8 cellular contexts compared by ENCODE assay signal in the genomic region with DNA sequence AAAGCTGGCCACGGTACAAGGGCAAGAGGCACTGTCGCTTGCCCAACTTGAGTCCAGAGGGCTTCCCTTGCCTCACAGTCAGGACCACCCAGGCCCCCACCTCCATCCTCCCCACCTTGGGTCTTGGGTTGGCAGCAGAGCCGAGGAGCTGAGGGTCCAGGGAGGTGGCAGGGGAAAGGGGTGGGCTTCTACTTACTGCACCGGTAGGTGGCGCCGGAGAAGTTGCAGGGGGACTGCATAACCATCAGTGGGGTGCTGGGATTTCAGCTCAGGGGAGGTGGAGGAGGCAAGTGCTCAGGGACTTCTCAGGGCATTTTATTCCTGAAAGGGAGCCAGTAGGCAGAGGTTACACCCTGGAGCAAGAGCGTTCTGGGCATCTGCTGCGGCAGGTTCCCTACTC. TPM values are rescaled to one million over a fixed set of nuclear protein-coding genes. Genes with fewer than 3 reads are reported as not detected.
DNase-seq lines count a peak whose midpoint lies in the region; ATAC-seq, FAIRE-seq and TF ChIP-seq lines count a peak whose summit lies in the region.

No MANE protein-coding gene starts in this region.

- intact Hi-C loops in GM12878 (cut with micrococcal nuclease; ENCODE audit: unreplicated experiment) (loop anchor here (5.0 kb wide), 1 partner anchor 160 kb away; no protein-coding TSS in a partner anchor), left lung (cut with DNase I) (no loop called here)

- POLR2A ChIA-PET in GM12878 (lab: Charles Lee), result no interaction called here

- FAIRE-seq in GM12878 (lab: Jason Lieb, UNC), result no peak

- TF ChIP-seq RAD21 in GM12878 (IDR thresholded peaks at IDR 0.05; ENCODE audit: insufficient read depth, low read depth, low read length), result peak; percentile 54

- H3K27ac ChIP-seq in OCI-LY1 (ENCODE audit: low read depth, low read length, poor library complexity, severe bottlenecking) (no peak overlapping the region), GM12878 (ENCODE audit: control insufficient read depth, insufficient read depth) (no peak overlapping the region), left lung (no peak overlapping the region), tibial nerve (no peak overlapping the region)

- no peak for TF ChIP-seq POLR2A in GM12878 (IDR thresholded peaks at IDR 0.05; ENCODE audit: low read depth, low read length)
- no peak for TF ChIP-seq POLR2A in tibial nerve (IDR thresholded peaks at IDR 0.05)

- no peaks in the 10 kb centered on the region; the same call in 1 of the 2 replicates for H3K27me3 ChIP-seq in OCI-LY1 (ENCODE audit: insufficient read depth, low read length)
- H3K27me3 ChIP-seq in GM12878 (replicated peaks in 1 of 2; ENCODE audit: control insufficient read depth in 2 of 2, insufficient read depth in 2 of 2, low read length in 1 of 2), result no peaks in the 10 kb centered on the region
- H3K27me3 ChIP-seq in left lung, result no peaks in the 10 kb centered on the region
- H3K27me3 ChIP-seq in tibial nerve, result no peaks in the 10 kb centered on the region

- BruUV-seq in GM12878 (replicated peaks; lab: Mats Ljungman, UMichigan), result no TSS peak

- no peak overlapping the region for H3K9ac ChIP-seq in OCI-LY1 (ENCODE audit: low read length)
- no peak overlapping the region for H3K9ac ChIP-seq in GM12878 (ENCODE audit: control insufficient read depth, insufficient read depth, low read length)

- TF ChIP-seq EP300 in GM12878 (IDR thresholded peaks at IDR 0.05; ENCODE audit: borderline replicate concordance in 1 of 2, control insufficient read depth in 1 of 2, low read depth in 2 of 2, low read length in 2 of 2) (no peak), tibial nerve (IDR thresholded peaks at IDR 0.05) (no peak)

- no peak overlapping the region for H3K4me2 ChIP-seq in OCI-LY1 (ENCODE audit: low read length)
- H3K4me2 ChIP-seq in GM12878 (ENCODE audit: control insufficient read depth, insufficient read depth), result no peak overlapping the region

- CTCF ChIA-PET in GM12878 (lab: Yijun Ruan, JAX), result interaction anchor here (0.8 to 6.8 kb wide), 14 partner anchors 9 to 475 kb away, joined by 3 to 53 read pairs (median 4); partner anchors contain the start of gene TRIM62

- H3K79me2 ChIP-seq in OCI-LY1 (ENCODE audit: insufficient read depth, low read length) (no peaks in the 10 kb centered on the region), GM12878 (ENCODE audit: control insufficient read depth, insufficient read depth, low read length) (no peaks in the 10 kb centered on the region)

- H3K9me2 ChIP-seq in OCI-LY1 (ENCODE audit: low read depth, low read length), result no peaks in the 10 kb centered on the region

- H3K4me3 ChIP-seq in GM12864 (ENCODE audit: low read depth, low read length), result no peak overlapping the region
- no peak overlapping the region for H3K4me3 ChIP-seq in OCI-LY1 (ENCODE audit: low read depth, low read length, poor library complexity, severe bottlenecking)
- no peak overlapping the region for H3K4me3 ChIP-seq in GM12878
- H3K4me3 ChIP-seq in left lung, result no peak overlapping the region
- no peak overlapping the region for H3K4me3 ChIP-seq in tibial nerve

- SMC1A ChIA-PET in GM12878 (lab: Charles Lee; ENCODE audit: uncharacterized antibody, unreplicated experiment), result interaction anchor here (1.0 to 1.8 kb wide), 2 partner anchors 229 to 334 kb away, joined by 5 to 6 read pairs; no protein-coding TSS in a partner anchor

- in situ Hi-C loops in GM12878 (cut with MboI), result no loop called here

- 50% methylated on average over 8 of the region's 8 CpGs for WGBS in GM12878 (ENCODE audit: insufficient coverage, insufficient replicate concordance, low lambda C conversion rate, missing lambda C conversion rate)
- WGBS in tibial nerve, 2 donors, result 30 to 34% methylated on average over 8 of the region's 8 CpGs

- no peaks in the 10 kb centered on the region for H3F3A ChIP-seq in OCI-LY1 (ENCODE audit: insufficient read depth, low read length)

- H2AFZ ChIP-seq in OCI-LY1 (ENCODE audit: low read length), result no peak overlapping the region
- H2AFZ ChIP-seq in GM12878 (ENCODE audit: control insufficient read depth, low read depth, low read length), result no peak overlapping the region

- RAD21 ChIA-PET in GM12878 (lab: Charles Lee; ENCODE audit: unreplicated experiment), result interaction anchor here (0.7 to 1.4 kb wide), 2 partner anchors 11 to 157 kb away, joined by 3 to 5 read pairs; no protein-coding TSS in a partner anchor

- H4K20me1 ChIP-seq in OCI-LY1 (ENCODE audit: insufficient read depth, low read length) (no peaks in the 10 kb centered on the region), GM12878 (ENCODE audit: control insufficient read depth, insufficient read depth) (no peaks in the 10 kb centered on the region)

- peak; percentile 77 for TF ChIP-seq CTCF in GM12864 (IDR thresholded peaks at IDR 0.05; ENCODE audit: low read depth, low read length, missing control alignments)
- peak; percentile 80 for TF ChIP-seq CTCF in OCI-LY1 (IDR thresholded peaks at IDR 0.05; ENCODE audit: low read length)
- TF ChIP-seq CTCF in GM12878 (IDR thresholded peaks at IDR 0.05 in 2 of 3, conservative IDR thresholded peaks at IDR 0.05 in 1 of 3; ENCODE audit: control insufficient read depth in 2 of 3, extremely low read depth in 1 of 3, insufficient read depth in 1 of 3, low read depth in 3 of 3, low read length in 3 of 3), result peak; percentile 48 to 68 (median 64)
- peak; percentile 18 to 21 for TF ChIP-seq CTCF in left lung (IDR thresholded peaks at IDR 0.05)
- peak; percentile 24 to 59 (median 39) for TF ChIP-seq CTCF in tibial nerve (IDR thresholded peaks at IDR 0.05)

- DNase-seq in GM12864 (ENCODE audit: low read depth) (no peak), GM12878 (ENCODE audit: low read depth, low spot score) (no peak), left lung (no peak), tibial nerve (ENCODE audit: low spot score in 2 of 2) (no peak), DMS153 treated with DMSO at 0.1 percent for 48 hours (lab: John Stamatoyannopoulos, UW; ENCODE audit: unreplicated experiment) (no peak), NCI-H2081 treated with DMSO at 0.1 percent for 48 hours (lab: John Stamatoyannopoulos, UW) (no peak)

- H3K36me3 ChIP-seq in OCI-LY1 (ENCODE audit: insufficient read depth, low read length) (no peaks in the 10 kb centered on the region), GM12878 (ENCODE audit: control insufficient read depth in 2 of 2, insufficient read depth in 2 of 2, low read length in 1 of 2) (no peaks in the 10 kb centered on the region), left lung (no peaks in the 10 kb centered on the region), tibial nerve (peaks cover 0 to 11% (median 0%) of the 10 kb centered on the region in 3 donors)

- ATAC-seq in GM12878, result peak; percentile 74
- ATAC-seq in left lung, result peak; percentile 48
- no peak for ATAC-seq in GM19328 (IDR thresholded peaks at IDR 0.05; ENCODE audit: unreplicated experiment)

- no peaks in the 10 kb centered on the region for H3K4me1 ChIP-seq in OCI-LY1 (ENCODE audit: insufficient read depth, low read length, severe bottlenecking)
- no peaks in the 10 kb centered on the region for H3K4me1 ChIP-seq in GM12878 (ENCODE audit: control insufficient read depth, insufficient read depth, low read length)
- no peaks in the 10 kb centered on the region for H3K4me1 ChIP-seq in left lung
- peaks cover 0 to 14% (median under 1%) of the 10 kb centered on the region in 4 donors for H3K4me1 ChIP-seq in tibial nerve

- H3K9me3 ChIP-seq in OCI-LY1 (ENCODE audit: low read length) (no peaks in the 10 kb centered on the region), GM12878 (replicated peaks; ENCODE audit: control insufficient read depth, insufficient read depth, low read length) (no peaks in the 10 kb centered on the region), left lung (no peaks in the 10 kb centered on the region), tibial nerve (no peaks in the 10 kb centered on the region)

TF ChIP-seq in GM12878, 131 proteins besides CTCF, POLR2A, EP300 and RAD21 (continues in another document):
- TF ChIP-seq JUNB (IDR thresholded peaks at IDR 0.05) (no peak), DPF2 (IDR thresholded peaks at IDR 0.05) (no peak)

RNA-seq across cellular contexts. Expression of gene TRIM62, which starts 44.0 kb away (rescaled TPM):
- total RNA-seq in GM12878 (2013; cell fraction: nucleolus; rRNA removed), result 4.5 and 5.4 TPM in 2 replicates
- total RNA-seq in GM12878 (2014; rRNA removed) (1.2 and 2.2 TPM in 2 replicates), GM12878 (2014; rRNA removed; fragmentation: Illumina TruSeq; extraction: Trizol) (0.69 and 1.0 TPM in 2 replicates), GM12878 (2021) (4.1 and 4.2 TPM in 2 replicates), left lung (1 to 10 TPM; 6.2 to 6.4 TPM), tibial nerve (10 to 100 TPM; 11.1 to 14.9 (median 12.2) TPM)
- polyA plus RNA-seq in GM12878 (2011; ENCODE audit: low read depth), result 1.2 TPM
- polyA plus RNA-seq in GM12878 (2011; rRNA removed) (0.37 and 0.99 TPM in 2 replicates), GM12878 (2014; fragmentation: Illumina TruSeq; extraction: Trizol) (2.7 and 2.8 TPM in 2 replicates), GM12878 (2014; fragmentation: Nextera tagmentation; extraction: Ambion mirVana) (under 1 TPM; 0.52 to 0.55 TPM), GM12878 (2014; rRNA removed) (2.6 and 2.8 TPM in 2 replicates), GM12878 (2016; fragmentation: Nextera tagmentation; extraction: Ambion mirVana) (1 to 10 TPM; 1.9 TPM)
- polyA plus RNA-seq in GM12878 (2011; cell fraction: cytosol; rRNA removed), result 1.3 and 1.4 TPM in 2 replicates
- 4.2 and 7.0 TPM in 2 replicates for polyA plus RNA-seq in GM12878 (2011; cell fraction: nucleus; rRNA removed)
- polyA plus RNA-seq in GM12878 (2012), result 2.1 and 2.7 TPM in 2 replicates
- polyA minus RNA-seq in GM12878 (2011; rRNA and poly(A)+ RNA removed), result 1.1 and 1.7 TPM in 2 replicates
- polyA minus RNA-seq in GM12878 (2011; cell fraction: cytosol; rRNA and poly(A)+ RNA removed), result 0.62 and 1.1 TPM in 2 replicates
- 1.5 and 2.0 TPM in 2 replicates for polyA minus RNA-seq in GM12878 (2011; cell fraction: nucleus; rRNA and poly(A)+ RNA removed)

RNA-seq across cellular contexts. Expression of gene AZIN2, which starts 56.8 kb away (rescaled TPM):
- total RNA-seq in GM12878 (2013; cell fraction: nucleolus; rRNA removed), result 0.69 and 0.88 TPM in 2 replicates
- total RNA-seq in GM12878 (2014; rRNA removed) (0.16 and 0.85 TPM in 2 replicates), GM12878 (2014; rRNA removed; fragmentation: Illumina TruSeq; extraction: Trizol) (0.31 TPM in 1 of 2 replicates, not detected in the other), GM12878 (2021) (0.19 and 0.31 TPM in 2 replicates), left lung (1 to 10 TPM; 2.3 to 5.1 TPM), tibial nerve (1 to 10 TPM; 3.3 to 8.6 (median 6.3) TPM)
- 2.5 TPM for polyA plus RNA-seq in GM12878 (2011; ENCODE audit: low read depth)
- polyA plus RNA-seq in GM12878 (2011; rRNA removed) (0.04 and 0.14 TPM in 2 replicates), GM12878 (2014; fragmentation: Illumina TruSeq; extraction: Trizol) (0.03 and 0.12 TPM in 2 replicates), GM12878 (2014; fragmentation: Nextera tagmentation; extraction: Ambion mirVana) (under 1 TPM; 0.02 to 0.05 TPM), GM12878 (2014; rRNA removed) (0.15 and 0.52 TPM in 2 replicates), GM12878 (2016; fragmentation: Nextera tagmentation; extraction: Ambion mirVana) (under 1 TPM; 0.33 to 0.35 TPM)
- 0.18 and 0.22 TPM in 2 replicates for polyA plus RNA-seq in GM12878 (2011; cell fraction: cytosol; rRNA removed)
- polyA plus RNA-seq in GM12878 (2011; cell fraction: nucleus; rRNA removed), result 0.25 and 0.44 TPM in 2 replicates
- 0.34 and 0.55 TPM in 2 replicates for polyA plus RNA-seq in GM12878 (2012)
- polyA minus RNA-seq in GM12878 (2011; rRNA and poly(A)+ RNA removed), result 0.15 TPM in 1 of 2 replicates, not detected in the other
- not detected in 2 replicates for polyA minus RNA-seq in GM12878 (2011; cell fraction: cytosol; rRNA and poly(A)+ RNA removed)
- polyA minus RNA-seq in GM12878 (2011; cell fraction: nucleus; rRNA and poly(A)+ RNA removed), result 0.36 and 0.86 TPM in 2 replicates

Comparison
In these comparisons a context has a peak if more than half of its experiments do, and no peak if none do; other contexts are left out.
1. CTCF ChIP-seq: peak in every context shown above with its lines; median percentile 80 in OCI-LY1; 77 in GM12864; 64 in GM12878; 39 in tibial nerve; 20 in left lung.